ENCODE assay signal across 10 cellular contexts in genomic region chr14:94062344-94062904, GRCh38. TPM values are rescaled to one million over a fixed set of nuclear protein-coding genes. Genes with fewer than 3 reads are reported as not detected.
DNase-seq lines count a peak whose midpoint lies in the region; ATAC-seq and TF ChIP-seq lines count a peak whose summit lies in the region.
"Had no signal": no experiment of that assay in that cellular context is flagged by ENCODE, and none has a peak within 500 bp of the region (broad histone marks: within the 10 kb centered on the region; RNA-seq: fewer than 3 reads in every experiment).

No MANE protein-coding gene starts in this region.

- no peak for TF ChIP-seq EP300 in transverse colon (IDR thresholded peaks at IDR 0.05; ENCODE audit: low read depth)

- no peak for TF ChIP-seq CTCF in osteoblast (IDR thresholded peaks at IDR 0.05; ENCODE audit: extremely low read depth, low read depth, low read length)
- TF ChIP-seq CTCF in transverse colon (IDR thresholded peaks at IDR 0.05) = no peak

- WGBS in transverse colon (ENCODE audit: low coverage in 1 of 2), 2 donors = 50 to 84% methylated on average over 3 to 9 of the region's 9 CpGs

- H3K4me1 ChIP-seq in osteoblast (ENCODE audit: insufficient read depth, low read length) = peaks cover 18% of the 10 kb centered on the region
- H3K4me1 ChIP-seq in transverse colon = peaks cover 18 to 71% (median 26%) of the 10 kb centered on the region in 4 donors

- H3K27me3 Mint-ChIP-seq in dendritic cell treated with granulocyte-macrophage colony-stimulating factor and Interleukin-4, amounts not matched to agents 40 ng/mL and 50 ng/mL, for 4 days = no peaks in the 10 kb centered on the region
- H3K27me3 Mint-ChIP-seq: T-cell had no signal

- in situ Hi-C loops in transverse colon (cut with MboI; ENCODE audit: low pct_ligation_motif_present in 1 of 4, low pct_unique_long_range_greater_than_20kb in 1 of 4, low sequenced_read_pairs in 3 of 4) = no loop called here

- H3K9me3 ChIP-seq in osteoblast (ENCODE audit: low read depth, low read length) (no peaks in the 10 kb centered on the region), transverse colon (no peaks in the 10 kb centered on the region)

- intact Hi-C loops in dendritic cell treated with granulocyte-macrophage colony-stimulating factor and Interleukin-4, amounts not matched to agents 40 ng/mL and 50 ng/mL, for 4 days (cut with micrococcal nuclease) = no loop called here
- intact Hi-C loops in transverse colon (cut with DNase I; ENCODE audit: low total_unique reads) = no loop called here

- H3K4me3 ChIP-seq in osteoblast (ENCODE audit: insufficient read depth, low read length) = no peak overlapping the region
- no peak overlapping the region for H3K4me3 ChIP-seq in transverse colon

- TF ChIP-seq POLR2A in transverse colon (IDR thresholded peaks at IDR 0.05) = no peak

- H2AFZ ChIP-seq in osteoblast (ENCODE audit: low read length) = no peak overlapping the region

- H3K27me3 ChIP-seq in osteoblast (ENCODE audit: insufficient read depth, low read length) = no peaks in the 10 kb centered on the region
- no peaks in the 10 kb centered on the region for H3K27me3 ChIP-seq in transverse colon

- H3K4me1 Mint-ChIP-seq in dendritic cell treated with granulocyte-macrophage colony-stimulating factor and Interleukin-4, amounts not matched to agents 40 ng/mL and 50 ng/mL, for 4 days (ENCODE audit: low read depth) = peaks cover 46% of the 10 kb centered on the region

- H3K27ac Mint-ChIP-seq in dendritic cell treated with granulocyte-macrophage colony-stimulating factor and Interleukin-4, amounts not matched to agents 40 ng/mL and 50 ng/mL, for 4 days = peak overlapping the region; percentile 12

- H4K20me1 ChIP-seq in osteoblast (ENCODE audit: insufficient read depth, low read length) = peaks cover 59% of the 10 kb centered on the region

- peak overlapping the region; percentile 58 for H3K27ac ChIP-seq in osteoblast (ENCODE audit: low read depth, low read length)
- H3K27ac ChIP-seq in transverse colon = no peak overlapping the region

- peaks cover 90% of the 10 kb centered on the region for H3K79me2 ChIP-seq in osteoblast (ENCODE audit: insufficient read depth, low read length)

- no peaks in the 10 kb centered on the region for H3K9me3 Mint-ChIP-seq in dendritic cell treated with granulocyte-macrophage colony-stimulating factor and Interleukin-4, amounts not matched to agents 40 ng/mL and 50 ng/mL, for 4 days

- H3K4me2 ChIP-seq in osteoblast (ENCODE audit: insufficient read depth, low read length) = peak overlapping the region; percentile 46

- ATAC-seq in HG02970 (IDR thresholded peaks at IDR 0.05; ENCODE audit: low FRiP score, unreplicated experiment) = no peak
- ATAC-seq in GM21447 (IDR thresholded peaks at IDR 0.05; ENCODE audit: unreplicated experiment) = no peak
- ATAC-seq: T-cell had no signal

- no peak overlapping the region for H3K4me3 Mint-ChIP-seq in dendritic cell treated with granulocyte-macrophage colony-stimulating factor and Interleukin-4, amounts not matched to agents 40 ng/mL and 50 ng/mL, for 4 days
- H3K4me3 Mint-ChIP-seq: brain, T-cell had no signal

- H3K36me3 ChIP-seq in osteoblast (ENCODE audit: insufficient read depth, low read length) (peaks cover 49% of the 10 kb centered on the region), transverse colon (peaks cover 0 to 40% (median 20%) of the 10 kb centered on the region in 4 donors)

- DNase-seq in ELR (ENCODE audit: low read depth) (peak; percentile 61), M059J (ENCODE audit: low read depth) (peak; percentile 78), osteoblast (ENCODE audit: insufficient read length, low spot score, missing footprints) (no peak), transverse colon (no peak)
- DNase-seq: left cardiac atrium had no signal

- H3K36me3 Mint-ChIP-seq in dendritic cell treated with granulocyte-macrophage colony-stimulating factor and Interleukin-4, amounts not matched to agents 40 ng/mL and 50 ng/mL, for 4 days (ENCODE audit: low read depth) = peaks cover 76% of the 10 kb centered on the region

RNA-seq across cellular contexts. Expression of gene DDX24, which starts 18.6 kb away (rescaled TPM):
- 98.8 and 137 TPM in 2 replicates for total RNA-seq in M059J (2014; rRNA removed; shearing (Covaris generic))
- total RNA-seq in osteoblast (112 and 134 TPM in 2 replicates), transverse colon (100 to 1,000 TPM in 1 of 4 donors, 10 to 100 TPM in 3; 70.2 to 319 (median 87.7) TPM)

RNA-seq across cellular contexts. Expression of gene IFI27L1, which starts 18.7 kb away (rescaled TPM):
- 18.7 and 19.3 TPM in 2 replicates for total RNA-seq in M059J (2014; rRNA removed; shearing (Covaris generic))
- 9.8 and 11.5 TPM in 2 replicates for total RNA-seq in osteoblast
- total RNA-seq in transverse colon = 10 to 100 TPM in 3 of 4 donors, not detected in 1; 12.3 to 21.3 (median 17.9) TPM

RNA-seq across cellular contexts. Expression of gene OTUB2, which starts 36.3 kb away (rescaled TPM):
- 0.57 and 0.91 TPM in 2 replicates for total RNA-seq in M059J (2014; rRNA removed; shearing (Covaris generic))
- total RNA-seq in osteoblast = 1.2 and 1.4 TPM in 2 replicates
- 1 to 10 TPM in 2 of 4 donors, not detected in 2; 2.6 to 2.7 TPM for total RNA-seq in transverse colon

RNA-seq across cellular contexts. Expression of gene IFI27, which starts 48.1 kb away (rescaled TPM):
- total RNA-seq in M059J (2014; rRNA removed; shearing (Covaris generic)) = 1,115 and 1,511 TPM in 2 replicates
- total RNA-seq in osteoblast = 80.7 and 87.8 TPM in 2 replicates
- 1,000 to 10,000 TPM in 1 of 4 donors, 100 to 1,000 TPM in 3; 124 to 1,625 (median 472) TPM for total RNA-seq in transverse colon

Comparison
In these comparisons a context has a peak if more than half of its experiments do, and no peak if none do; other contexts are left out.
1. DNase-seq: peak in ELR (single experiment) and M059J (single experiment); none in osteoblast (single experiment) and transverse colon (single experiment).